In genomic region chr1:202750761-202751160, GRCh38 we compare ENCODE assay signal across 2 cellular contexts.
TF ChIP-seq lines count a peak whose summit lies in the region.

No MANE protein-coding gene starts in this region.

TF ChIP-seq in IMR-90, 13 proteins besides CTCF, POLR2A, EP300 and RAD21:
- no peak for TF ChIP-seq FOS (IDR thresholded peaks at IDR 0.05; ENCODE audit: low read depth, low read length)
- TF ChIP-seq, protein P1, sequence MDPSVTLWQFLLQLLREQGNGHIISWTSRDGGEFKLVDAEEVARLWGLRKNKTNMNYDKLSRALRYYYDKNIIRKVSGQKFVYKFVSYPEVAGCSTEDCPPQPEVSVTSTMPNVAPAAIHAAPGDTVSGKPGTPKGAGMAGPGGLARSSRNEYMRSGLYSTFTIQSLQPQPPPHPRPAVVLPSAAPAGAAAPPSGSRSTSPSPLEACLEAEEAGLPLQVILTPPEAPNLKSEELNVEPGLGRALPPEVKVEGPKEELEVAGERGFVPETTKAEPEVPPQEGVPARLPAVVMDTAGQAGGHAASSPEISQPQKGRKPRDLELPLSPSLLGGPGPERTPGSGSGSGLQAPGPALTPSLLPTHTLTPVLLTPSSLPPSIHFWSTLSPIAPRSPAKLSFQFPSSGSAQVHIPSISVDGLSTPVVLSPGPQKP (IDR thresholded peaks at IDR 0.05; ENCODE audit: borderline replicate concordance, low read depth, low read length), result no peak
- TF ChIP-seq CHD1 (IDR thresholded peaks at IDR 0.05; ENCODE audit: low read depth, low read length), result no peak
- TF ChIP-seq CEBPB (IDR thresholded peaks at IDR 0.05; ENCODE audit: low read depth, low read length), result no peak
- TF ChIP-seq SMC3 (IDR thresholded peaks at IDR 0.05; ENCODE audit: low read depth, low read length), result no peak
- TF ChIP-seq, protein P2, sequence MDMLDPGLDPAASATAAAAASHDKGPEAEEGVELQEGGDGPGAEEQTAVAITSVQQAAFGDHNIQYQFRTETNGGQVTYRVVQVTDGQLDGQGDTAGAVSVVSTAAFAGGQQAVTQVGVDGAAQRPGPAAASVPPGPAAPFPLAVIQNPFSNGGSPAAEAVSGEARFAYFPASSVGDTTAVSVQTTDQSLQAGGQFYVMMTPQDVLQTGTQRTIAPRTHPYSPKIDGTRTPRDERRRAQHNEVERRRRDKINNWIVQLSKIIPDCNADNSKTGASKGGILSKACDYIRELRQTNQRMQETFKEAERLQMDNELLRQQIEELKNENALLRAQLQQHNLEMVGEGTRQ (IDR thresholded peaks at IDR 0.05; ENCODE audit: low read depth, low read length), result no peak
- no peak for TF ChIP-seq RFX5 (IDR thresholded peaks at IDR 0.05; ENCODE audit: low read depth, low read length)
- no peak for TF ChIP-seq RCOR1 (IDR thresholded peaks at IDR 0.05; ENCODE audit: insufficient replicate concordance, low read length)
- TF ChIP-seq MAZ (IDR thresholded peaks at IDR 0.05; ENCODE audit: borderline replicate concordance, low read depth, low read length), result no peak
- no peak for TF ChIP-seq BHLHE40 (IDR thresholded peaks at IDR 0.05; ENCODE audit: low read depth, low read length)
- TF ChIP-seq NFE2L2 (IDR thresholded peaks at IDR 0.05; ENCODE audit: low read depth, low read length), result no peak
- no peak for TF ChIP-seq MAFK (IDR thresholded peaks at IDR 0.05; ENCODE audit: low read depth, low read length)
- no peak for TF ChIP-seq MXI1 (IDR thresholded peaks at IDR 0.05; ENCODE audit: borderline replicate concordance, low read depth, low read length)
TF ChIP-seq in IMR-90: peak in this region for 0.

TF ChIP-seq in GM12878, 131 proteins besides CTCF, POLR2A, EP300 and RAD21:
- TF ChIP-seq EGR1 (IDR thresholded peaks at IDR 0.05; ENCODE audit: borderline replicate concordance in 1 of 2, low read depth in 2 of 2, low read length in 2 of 2) (no peak), TCF12 (IDR thresholded peaks at IDR 0.05; ENCODE audit: low read depth, low read length) (no peak), GATAD2B (conservative IDR thresholded peaks at IDR 0.05; ENCODE audit: low read depth) (no peak), CEBPB (IDR thresholded peaks at IDR 0.05; ENCODE audit: borderline replicate concordance in 1 of 2, low read depth in 2 of 2, low read length in 2 of 2) (no peak), CREM (IDR thresholded peaks at IDR 0.05; ENCODE audit: low read depth) (no peak), TBL1XR1 (IDR thresholded peaks at IDR 0.05; ENCODE audit: low read depth, low read length) (no peak), SPI1 (IDR thresholded peaks at IDR 0.05; ENCODE audit: borderline replicate concordance, insufficient read depth, low read depth, low read length) (no peak), SIN3A (IDR thresholded peaks at IDR 0.05; ENCODE audit: low read depth, low read length) (no peak), DPF2 (IDR thresholded peaks at IDR 0.05) (no peak), BACH1 (IDR thresholded peaks at IDR 0.05; ENCODE audit: borderline replicate concordance) (no peak), RFX5 (IDR thresholded peaks at IDR 0.05; ENCODE audit: low read depth, low read length) (no peak)
